Comparison of ENCODE assay signal across 2 cellular contexts in genomic region chr3:19077388-19077787, GRCh38.
TF ChIP-seq lines count a peak whose summit lies in the region.

No MANE protein-coding gene starts in this region.

TF ChIP-seq in GM23338, 12 proteins besides CTCF, POLR2A, EP300 and RAD21 (continued from another document):
- TF ChIP-seq ZNF114 (CRISPR knock-in tag; IDR thresholded peaks at IDR 0.05) (no peak), EZH2 (IDR thresholded peaks at IDR 0.05; ENCODE audit: low read depth, unreplicated experiment) (no peak), ETS1 (IDR thresholded peaks at IDR 0.05) (no peak), STAT1 (IDR thresholded peaks at IDR 0.05; ENCODE audit: unreplicated experiment) (no peak), JUNB (IDR thresholded peaks at IDR 0.05; ENCODE audit: unreplicated experiment) (no peak), ZNF462 (CRISPR knock-in tag; IDR thresholded peaks at IDR 0.05) (no peak), CREB1 (CRISPR knock-in tag; IDR thresholded peaks at IDR 0.05; ENCODE audit: low read depth) (no peak), REST (IDR thresholded peaks at IDR 0.05; ENCODE audit: unreplicated experiment) (no peak), POLR2AphosphoS5 (IDR thresholded peaks at IDR 0.05; ENCODE audit: low read depth) (no peak)
TF ChIP-seq in GM23338: peak in this region for 0.

TF ChIP-seq in neural cell, 6 proteins besides CTCF, POLR2A, EP300 and RAD21:
- TF ChIP-seq REST (IDR thresholded peaks at IDR 0.05; ENCODE audit: borderline replicate concordance) (peak; percentile 100), POLR2AphosphoS5 (IDR thresholded peaks at IDR 0.05) (peak; percentile 59), SMC3 (conservative IDR thresholded peaks at IDR 0.05; ENCODE audit: poor library complexity) (no peak)
